Comparison of ENCODE assay signal across 22 cellular contexts in genomic region chr10:62460393-62460792, GRCh38.
DNase-seq lines count a peak whose midpoint lies in the region; ATAC-seq, FAIRE-seq and TF ChIP-seq lines count a peak whose summit lies in the region.
"Had no signal": no experiment of that assay in that cellular context is flagged by ENCODE, and none has a peak within 500 bp of the region (broad histone marks: within the 10 kb centered on the region; RNA-seq: fewer than 3 reads in every experiment).

No MANE protein-coding gene starts in this region.

- CTCF ChIA-PET in Calu3 (lab: Charles Lee) = no interaction called here

- ATAC-seq in GM19351 (IDR thresholded peaks at IDR 0.05; ENCODE audit: unreplicated experiment) (peak; percentile 37), HG02885 (IDR thresholded peaks at IDR 0.05; ENCODE audit: poor library complexity, unreplicated experiment) (peak; percentile 33), HG03342 (IDR thresholded peaks at IDR 0.05; ENCODE audit: unreplicated experiment) (no peak), psoas muscle (no peak)
- ATAC-seq: activated T-cell treated with anti-CD3 and anti-CD28 coated beads, Interleukin-2, amount 50 U/mL, for 4 hours; body of pancreas; PC-3; Right ventricle myocardium inferior had no signal

- peak overlapping the region; percentile 47; the same call in 1 of the 2 replicates for H3K4me2 ChIP-seq in KMS-11

- no peak overlapping the region for H3K9ac ChIP-seq in KMS-11

- TF ChIP-seq CTCF in KMS-11 (conservative IDR thresholded peaks at IDR 0.05; ENCODE audit: low read depth, low read length) (no peak), psoas muscle (IDR thresholded peaks at IDR 0.05) (no peak), Calu3 (IDR thresholded peaks at IDR 0.05; ENCODE audit: unreplicated experiment) (no peak)

- no TSS peak for BruUV-seq in Calu3 (replicated peaks; lab: Mats Ljungman, UMichigan)

- no peaks in the 10 kb centered on the region for H3K36me3 Mint-ChIP-seq in Calu3 (ENCODE audit: insufficient read depth, unreplicated experiment)

- H3K27me3 Mint-ChIP-seq in Calu3 (ENCODE audit: unreplicated experiment) = no peaks in the 10 kb centered on the region
- H3K27me3 Mint-ChIP-seq: B cell had no signal

- no peaks in the 10 kb centered on the region for H4K20me1 ChIP-seq in KMS-11 (ENCODE audit: insufficient read depth)

- no peaks in the 10 kb centered on the region for H3K9me3 ChIP-seq in psoas muscle

- intact Hi-C loops in psoas muscle (cut with DNase I) (no loop called here), Calu3 (cut with micrococcal nuclease; ENCODE audit: unreplicated experiment) (no loop called here)

- H3K4me3 ChIP-seq in KMS-11 (IDR thresholded peaks at IDR 0.05; ENCODE audit: insufficient read depth, low read depth, low read length) (no peak overlapping the region), psoas muscle (no peak overlapping the region)
- H3K4me3 ChIP-seq: body of pancreas, heart right ventricle, tibial nerve had no signal

- no peak overlapping the region for H3K4me3 Mint-ChIP-seq in Calu3 (ENCODE audit: low read depth, unreplicated experiment)
- H3K4me3 Mint-ChIP-seq: activated T-cell treated with anti-CD3 and anti-CD28 coated beads, Interleukin-2, amount 50 U/mL, for 4 hours; B cell; IgD-negative memory B cell had no signal

- peaks cover 7% of the 10 kb centered on the region; the same call in 1 of the 2 replicates for H3K27me3 ChIP-seq in KMS-11 (ENCODE audit: insufficient read depth, low read depth)
- H3K27me3 ChIP-seq in psoas muscle (ENCODE audit: insufficient read depth in 3 of 3, low read length in 2 of 3) = no peaks in the 10 kb centered on the region
- H3K27me3 ChIP-seq: body of pancreas, heart right ventricle, tibial nerve had no signal

- H2AFZ ChIP-seq in KMS-11 (ENCODE audit: low read depth) = no peak overlapping the region

- H3K27ac ChIP-seq in KMS-11 (no peak overlapping the region), psoas muscle (no peak overlapping the region)
- H3K27ac ChIP-seq: body of pancreas, tibial nerve had no signal

- FAIRE-seq in GM12891 (lab: Jason Lieb, UNC) = peak; percentile 56

- H3K27ac Mint-ChIP-seq in Calu3 (ENCODE audit: unreplicated experiment) = no peak overlapping the region
- H3K27ac Mint-ChIP-seq: B cell, IgD-negative memory B cell had no signal

- WGBS in psoas muscle, 3 donors = 94 to 98% (median 95%) methylated on average over 2 of the region's 2 CpGs

- H3K79me2 ChIP-seq in KMS-11 (ENCODE audit: insufficient read depth, low read depth) = no peaks in the 10 kb centered on the region

- no peaks in the 10 kb centered on the region for H3K4me1 Mint-ChIP-seq in Calu3 (ENCODE audit: low read depth, unreplicated experiment)

- no peak for TF ChIP-seq POLR2A in GM12891 (IDR thresholded peaks at IDR 0.05; ENCODE audit: low read depth, low read length)

- H3K9me3 Mint-ChIP-seq in Calu3 (ENCODE audit: low read depth, unreplicated experiment) = no peaks in the 10 kb centered on the region
- H3K9me3 Mint-ChIP-seq: activated T-cell treated with anti-CD3 and anti-CD28 coated beads, Interleukin-2, amount 50 U/mL, for 4 hours; IgD-negative memory B cell had no signal

- H3K36me3 ChIP-seq in KMS-11 (ENCODE audit: insufficient read depth) = no peaks in the 10 kb centered on the region
- H3K36me3 ChIP-seq in psoas muscle (ENCODE audit: insufficient read depth in 1 of 2, low read depth in 1 of 2) = no peaks in the 10 kb centered on the region
- H3K36me3 ChIP-seq: heart right ventricle, tibial nerve had no signal

- H3K4me1 ChIP-seq in KMS-11 (ENCODE audit: low read depth, poor library complexity, severe bottlenecking) = peaks cover 63% of the 10 kb centered on the region
- H3K4me1 ChIP-seq in psoas muscle = no peaks in the 10 kb centered on the region
- H3K4me1 ChIP-seq: body of pancreas had no signal

- DNase-seq in GM12891 (ENCODE audit: insufficient read length, low spot score) (no peak), putamen (ENCODE audit: low spot score) (no peak), psoas muscle (no peak), Calu3 (no peak)
- DNase-seq: activated CD4-positive, alpha-beta T cell treated with anti-CD3 and anti-CD28 coated beads for 4 hours; activated T-cell treated with anti-CD3 and anti-CD28 coated beads, Interleukin-2, amount 50 U/mL, for 4 hours; body of pancreas; DMS53; GDM1; heart right ventricle; mammary epithelial cell; NCI-H1105 treated with DMSO at 0.1 percent for 48 hours; NCI-H2029 treated with DMSO at 0.1 percent for 48 hours; PC-3 had no signal

TF ChIP-seq in GM12891, 5 proteins besides CTCF, POLR2A, EP300 and RAD21:
- no peak for TF ChIP-seq SPI1 (IDR thresholded peaks at IDR 0.05; ENCODE audit: low read depth, low read length)
- no peak for TF ChIP-seq TAF1 (IDR thresholded peaks at IDR 0.05; ENCODE audit: low read depth, low read length)
- TF ChIP-seq POU2F2 (IDR thresholded peaks at IDR 0.05; ENCODE audit: low read depth, low read length) = no peak
- no peak for TF ChIP-seq PAX5 (IDR thresholded peaks at IDR 0.05; ENCODE audit: insufficient read depth, low read length, severe bottlenecking)
- TF ChIP-seq POLR2AphosphoS5 (IDR thresholded peaks at IDR 0.05; ENCODE audit: low read depth, low read length) = no peak

Comparison
In these comparisons a context has a peak if more than half of its experiments do, and no peak if none do; other contexts are left out.
1. ATAC-seq: peak in GM19351 (single experiment) and HG02885 (single experiment); none in HG03342 (single experiment) and psoas muscle (0 of 4).